ENCODE assay signal across 11 cellular contexts in genomic region chr2:196399736-196400691, GRCh38.
A peak's percentile ranks its signal among the peaks of the same experiment; 100 is the strongest.
DNase-seq lines count a peak whose midpoint lies in the region; TF ChIP-seq lines count a peak whose summit lies in the region.
"Had no signal": no experiment of that assay in that cellular context is flagged by ENCODE, and none has a peak within 500 bp of the region (broad histone marks: within the 10 kb centered on the region; RNA-seq: fewer than 3 reads in every experiment).

No MANE protein-coding gene starts in this region.

- H3K4me3 ChIP-seq in HL-60 (replicated peaks; ENCODE audit: insufficient read depth, low read length) (no peak overlapping the region), fibroblast of the aortic adventitia (ENCODE audit: low read depth, low read length) (no peak overlapping the region), skeletal muscle satellite cell (ENCODE audit: low read length) (no peak overlapping the region), esophagus squamous epithelium (no peak overlapping the region)

- no peak overlapping the region for H3K9ac ChIP-seq in skeletal muscle satellite cell (ENCODE audit: low read depth, low read length)

- H3K27ac ChIP-seq in HL-60 (replicated peaks) (peak overlapping the region; percentile 18; the same call in 1 of the 2 replicates), esophagus squamous epithelium (no peak overlapping the region)

- intact Hi-C loops in esophagus squamous epithelium (cut with DNase I): no loop called here

- DNase-seq in HL-60 (ENCODE audit: low read depth in 1 of 2, low spot score in 1 of 2) (peak; percentile 25 to 56), SKM-1 (lab: John Stamatoyannopoulos, UW; ENCODE audit: unreplicated experiment) (peak; percentile 57), fibroblast of the aortic adventitia (ENCODE audit: low read depth) (peak; percentile 100), esophagus squamous epithelium (lab: John Stamatoyannopoulos, UW) (no peak), HEK293T (ENCODE audit: extremely low spot score) (no peak), DMS153 treated with DMSO at 0.1 percent for 48 hours (lab: John Stamatoyannopoulos, UW; ENCODE audit: unreplicated experiment) (no peak)
- DNase-seq in central memory CD4-positive, alpha-beta T cell: no peak
- DNase-seq: activated T-cell treated with anti-CD3 and anti-CD28 coated beads, Interleukin-2, amount 50 U/mL, for 1 hour; kidney; NCI-H187 had no signal

- H3K4me2 ChIP-seq in skeletal muscle satellite cell (ENCODE audit: low read length): peak overlapping the region; percentile 48

- no peak for TF ChIP-seq POLR2A in esophagus squamous epithelium (IDR thresholded peaks at IDR 0.05)

- no peaks in the 10 kb centered on the region for H3K27me3 ChIP-seq in HL-60 (ENCODE audit: insufficient read depth, poor library complexity, severe bottlenecking)
- H3K27me3 ChIP-seq in skeletal muscle satellite cell (ENCODE audit: control insufficient read depth, insufficient read depth, low read length): no peaks in the 10 kb centered on the region
- no peaks in the 10 kb centered on the region for H3K27me3 ChIP-seq in esophagus squamous epithelium

- no peaks in the 10 kb centered on the region for H3K9me3 ChIP-seq in skeletal muscle satellite cell (replicated peaks; ENCODE audit: low read length)
- H3K9me3 ChIP-seq in esophagus squamous epithelium: no peaks in the 10 kb centered on the region

- H3K36me3 ChIP-seq in skeletal muscle satellite cell (ENCODE audit: insufficient read depth, low read length) (no peaks in the 10 kb centered on the region), esophagus squamous epithelium (no peaks in the 10 kb centered on the region)

- POLR2A ChIA-PET in HEK293T (lab: Yijun Ruan, JAX): no interaction called here

- peaks cover 37% of the 10 kb centered on the region for H3K4me1 ChIP-seq in skeletal muscle satellite cell (ENCODE audit: control insufficient read depth, insufficient read depth, low read length)
- peaks cover 0 to 10% (median 0%) of the 10 kb centered on the region in 3 donors for H3K4me1 ChIP-seq in esophagus squamous epithelium

- CTCF ChIA-PET in HEK293T (lab: Yijun Ruan, JAX): no interaction called here

- TF ChIP-seq CTCF in HL-60 (IDR thresholded peaks at IDR 0.05; ENCODE audit: insufficient read depth, low read length) (no peak), fibroblast of the aortic adventitia (IDR thresholded peaks at IDR 0.05; ENCODE audit: insufficient read depth, low read length) (no peak), esophagus squamous epithelium (IDR thresholded peaks at IDR 0.05) (no peak)

- 25 to 30% methylated on average over 5 of the region's 5 CpGs for WGBS in esophagus squamous epithelium, 2 donors

TF ChIP-seq in HEK293T, 16 proteins besides CTCF, POLR2A, EP300 and RAD21:
- TF ChIP-seq NFRKB (IDR thresholded peaks at IDR 0.05) (no peak), ELF4 (IDR thresholded peaks at IDR 0.05) (no peak), ZNF384 (IDR thresholded peaks at IDR 0.05) (no peak), PKNOX1 (IDR thresholded peaks at IDR 0.05) (no peak), SUZ12 (IDR thresholded peaks at IDR 0.05) (no peak)

Comparison
In these comparisons a context has a peak if more than half of its experiments do, and no peak if none do; other contexts are left out.
1. DNase-seq: peak in HL-60 (2 of 2), SKM-1 (single experiment) and fibroblast of the aortic adventitia (single experiment); none in central memory CD4-positive, alpha-beta T cell (single experiment), esophagus squamous epithelium (single experiment), HEK293T (single experiment) and DMS153 treated with DMSO at 0.1 percent for 48 hours (single experiment).